ENCODE assay signal across 1 cellular context in genomic region chr9:124861342-124862229, GRCh38.
TF ChIP-seq lines count a peak whose summit lies in the region.

ARPC5L (plus strand) TSS chr9:124862130; CDS start chr9:124869291, 7,161 bp downstream.
RPL35 (minus strand) TSS chr9:124861957; CDS start chr9:124861912, 45 bp downstream.

TF ChIP-seq in WTC11, 78 proteins besides CTCF, POLR2A, EP300 and RAD21 (continued from another document and continues in another):
- TF ChIP-seq E2F1 (CRISPR knock-in tag; IDR thresholded peaks at IDR 0.05) (peak; percentile 18; the same call in 1 of the 2 replicates), ZNF232 (CRISPR knock-in tag; IDR thresholded peaks at IDR 0.05) (peak; percentile 81; the same call in 1 of the 2 replicates), ESRRA (CRISPR knock-in tag; IDR thresholded peaks at IDR 0.05; ENCODE audit: borderline replicate concordance) (no peak), ATF1 (CRISPR knock-in tag; IDR thresholded peaks at IDR 0.05) (0 out of 2 replicates have a peak, but pooled peaks have one; percentile 16), TEAD4 (CRISPR knock-in tag; IDR thresholded peaks at IDR 0.05) (no peak), MAX (CRISPR knock-in tag; IDR thresholded peaks at IDR 0.05) (peak; percentile 88), SP1 (CRISPR knock-in tag; conservative IDR thresholded peaks at IDR 0.05) (peak; percentile 100), ELF4 (CRISPR knock-in tag; IDR thresholded peaks at IDR 0.05; ENCODE audit: low read depth) (peak; percentile 79; the same call in 1 of the 2 replicates), CBFB (CRISPR knock-in tag; IDR thresholded peaks at IDR 0.05; ENCODE audit: low read depth) (0 out of 2 replicates have a peak, but pooled peaks have one; percentile 41), FOXP1 (CRISPR knock-in tag; IDR thresholded peaks at IDR 0.05; ENCODE audit: borderline replicate concordance) (peak; percentile 90), MLX (CRISPR knock-in tag; IDR thresholded peaks at IDR 0.05) (0 out of 2 replicates have a peak, but pooled peaks have one; percentile 40), SMAD3 (CRISPR knock-in tag; IDR thresholded peaks at IDR 0.05; ENCODE audit: borderline replicate concordance) (peak; percentile 72; the same call in 1 of the 2 replicates), TEAD1 (CRISPR knock-in tag; IDR thresholded peaks at IDR 0.05) (peak; percentile 66; the same call in 1 of the 2 replicates), CREB1 (CRISPR knock-in tag; IDR thresholded peaks at IDR 0.05) (no peak), GABPB1 (CRISPR knock-in tag; IDR thresholded peaks at IDR 0.05) (peak; percentile 84), USF1 (CRISPR knock-in tag; IDR thresholded peaks at IDR 0.05) (peak; percentile 66), EMX1 (CRISPR knock-in tag; IDR thresholded peaks at IDR 0.05) (no peak; the same call in 1 of the 2 replicates), ZNF219 (CRISPR knock-in tag; IDR thresholded peaks at IDR 0.05; ENCODE audit: borderline replicate concordance) (no peak; the same call in 1 of the 2 replicates), E2F5 (CRISPR knock-in tag; IDR thresholded peaks at IDR 0.05) (peak; percentile 90), JUN (CRISPR knock-in tag; IDR thresholded peaks at IDR 0.05) (peak; percentile 92), ZNF532 (CRISPR knock-in tag; IDR thresholded peaks at IDR 0.05; ENCODE audit: borderline replicate concordance) (no peak), AFF4 (CRISPR knock-in tag; IDR thresholded peaks at IDR 0.05; ENCODE audit: borderline replicate concordance) (0 out of 2 replicates have a peak, but pooled peaks have one; percentile 20), CDX4 (CRISPR knock-in tag; IDR thresholded peaks at IDR 0.05; ENCODE audit: borderline replicate concordance) (no peak), RELA (CRISPR knock-in tag; IDR thresholded peaks at IDR 0.05; ENCODE audit: borderline replicate concordance) (peak; percentile 60; the same call in 1 of the 2 replicates), PRRX2 (CRISPR knock-in tag; IDR thresholded peaks at IDR 0.05) (peak; percentile 71; the same call in 1 of the 2 replicates), RORB (CRISPR knock-in tag; IDR thresholded peaks at IDR 0.05) (no peak), ETV6 (CRISPR knock-in tag; IDR thresholded peaks at IDR 0.05) (peak; percentile 73), NR1H2 (CRISPR knock-in tag; IDR thresholded peaks at IDR 0.05) (no peak), MXD4 (CRISPR knock-in tag; IDR thresholded peaks at IDR 0.05; ENCODE audit: borderline replicate concordance) (no peak), IRF2 (CRISPR knock-in tag; IDR thresholded peaks at IDR 0.05; ENCODE audit: borderline replicate concordance, low read depth) (0 out of 2 replicates have a peak, but pooled peaks have one; percentile 63), JAZF1 (CRISPR knock-in tag; IDR thresholded peaks at IDR 0.05) (no peak), ZNF671 (CRISPR knock-in tag; IDR thresholded peaks at IDR 0.05) (no peak), ZNF263 (CRISPR knock-in tag; IDR thresholded peaks at IDR 0.05; ENCODE audit: low read depth) (0 out of 2 replicates have a peak, but pooled peaks have one; percentile 6), NFE2L1 (CRISPR knock-in tag; IDR thresholded peaks at IDR 0.05) (no peak), TP53 (CRISPR knock-in tag; IDR thresholded peaks at IDR 0.05) (peak; percentile 47; the same call in 1 of the 2 replicates), ARID4B (CRISPR knock-in tag; IDR thresholded peaks at IDR 0.05; ENCODE audit: borderline replicate concordance) (peak; percentile 66; the same call in 1 of the 2 replicates)
- TF ChIP-seq, protein P1, sequence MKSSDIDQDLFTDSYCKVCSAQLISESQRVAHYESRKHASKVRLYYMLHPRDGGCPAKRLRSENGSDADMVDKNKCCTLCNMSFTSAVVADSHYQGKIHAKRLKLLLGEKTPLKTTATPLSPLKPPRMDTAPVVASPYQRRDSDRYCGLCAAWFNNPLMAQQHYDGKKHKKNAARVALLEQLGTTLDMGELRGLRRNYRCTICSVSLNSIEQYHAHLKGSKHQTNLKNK (CRISPR knock-in tag; IDR thresholded peaks at IDR 0.05): 0 out of 2 replicates have a peak, but pooled peaks have one; percentile 43
